ENCODE assay signal across 8 cellular contexts in the genomic region with DNA sequence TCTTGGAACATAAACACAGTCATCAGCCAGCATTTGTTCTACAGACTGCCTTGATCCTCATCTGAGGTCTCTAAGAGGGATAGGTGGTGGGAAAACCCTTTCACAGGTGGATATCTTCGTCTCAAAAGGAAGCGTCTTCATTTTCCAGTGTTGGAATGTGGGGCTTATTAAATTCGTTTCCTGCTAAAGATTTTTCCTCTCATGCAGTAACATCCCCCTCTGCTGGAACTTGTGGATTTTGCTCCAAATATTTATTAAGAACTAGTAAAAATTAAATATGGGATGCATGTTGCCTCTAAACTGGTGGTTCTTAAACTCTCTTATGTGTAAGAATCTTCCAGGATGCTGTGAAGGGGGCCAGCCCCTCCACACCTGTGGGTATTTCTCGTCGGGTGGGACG. TPM values are rescaled to one million over a fixed set of nuclear protein-coding genes. Genes with fewer than 3 reads are reported as not detected.
A peak's percentile ranks its signal among the peaks of the same experiment; 100 is the strongest.
DNase-seq lines count a peak whose midpoint lies in the region; ATAC-seq, FAIRE-seq and TF ChIP-seq lines count a peak whose summit lies in the region.

No MANE protein-coding gene starts in this region.

- H3K4me1 ChIP-seq in kidney (ENCODE audit: control insufficient read depth in 1 of 2, insufficient read depth in 1 of 2, low read depth in 1 of 2, low read length in 2 of 2) = no peaks in the 10 kb centered on the region

- FAIRE-seq in kidney (lab: Jason Lieb, UNC) = no peak

- no peak for DNase-seq in AG04449 (ENCODE audit: low read depth, low spot score)
- peak; percentile 25 for DNase-seq in HPDE6-E6E7 (ENCODE audit: extremely low spot score)
- DNase-seq in WERI-Rb-1 = no peak
- no peak for DNase-seq in kidney
- no peak for DNase-seq in substantia nigra (lab: John Stamatoyannopoulos, UW)
- no peak for DNase-seq in islet precursor cell

- ATAC-seq in GM21360 (IDR thresholded peaks at IDR 0.05; ENCODE audit: unreplicated experiment) = no peak
- no peak for ATAC-seq in GM18861 (IDR thresholded peaks at IDR 0.05; ENCODE audit: unreplicated experiment)

- H3K9me3 ChIP-seq in WERI-Rb-1 (ENCODE audit: severe bottlenecking) (no peaks in the 10 kb centered on the region), kidney (ENCODE audit: control insufficient read depth in 1 of 2, low read length in 2 of 2) (no peaks in the 10 kb centered on the region)

- POLR2A ChIA-PET in AG04449 (lab: Yijun Ruan, JAX) = no interaction called here

- CTCF ChIA-PET in AG04449 (lab: Yijun Ruan, JAX) = interaction anchor here (1.1 to 1.5 kb wide), 2 partner anchors 13 to 53 kb away, joined by 3 to 22 read pairs; no protein-coding TSS in a partner anchor

- H3K36me3 ChIP-seq in WERI-Rb-1 = no peaks in the 10 kb centered on the region
- H3K36me3 ChIP-seq in kidney (ENCODE audit: control insufficient read depth in 1 of 2, insufficient read depth in 2 of 2, low read length in 2 of 2) = no peaks in the 10 kb centered on the region

- intact Hi-C loops in kidney (cut with DNase I) = no loop called here

- H3K9ac ChIP-seq in kidney (ENCODE audit: low read length in 2 of 2) = no peak overlapping the region

- H3K27ac ChIP-seq in WERI-Rb-1 = peak overlapping the region; percentile 58
- H3K27ac ChIP-seq in kidney (ENCODE audit: low read depth in 2 of 2, low read length in 2 of 2) = no peak overlapping the region
- H3K27ac ChIP-seq in substantia nigra (ENCODE audit: low read depth, low read length, poor library complexity, severe bottlenecking) = no peak overlapping the region

- TF ChIP-seq CTCF in AG04449 (IDR thresholded peaks at IDR 0.05; ENCODE audit: insufficient read depth, low read length, missing control alignments) (peak; percentile 35), WERI-Rb-1 (IDR thresholded peaks at IDR 0.05; ENCODE audit: low read depth, low read length) (no peak), kidney (IDR thresholded peaks at IDR 0.05; ENCODE audit: borderline replicate concordance, extremely low read depth, insufficient read depth) (peak; percentile 44)

- H3K27me3 ChIP-seq in WERI-Rb-1 (ENCODE audit: insufficient read depth, low read depth, severe bottlenecking) = no peaks in the 10 kb centered on the region

- H3K4me3 ChIP-seq in AG04449 (ENCODE audit: low read depth, low read length) = no peak overlapping the region
- H3K4me3 ChIP-seq in WERI-Rb-1 (ENCODE audit: low read depth, low read length) = no peak overlapping the region
- H3K4me3 ChIP-seq in kidney (ENCODE audit: low read length in 2 of 2) = no peak overlapping the region

RNA-seq across cellular contexts. Expression of a gene that starts 20.1 kb away (rescaled TPM):
- total RNA-seq in kidney = 8.8 TPM
- 9.1 TPM for polyA plus RNA-seq in kidney (ENCODE audit: insufficient read depth, low read depth, low replicate concordance)
